ENCODE assay signal across 9 cellular contexts in the genomic region with DNA sequence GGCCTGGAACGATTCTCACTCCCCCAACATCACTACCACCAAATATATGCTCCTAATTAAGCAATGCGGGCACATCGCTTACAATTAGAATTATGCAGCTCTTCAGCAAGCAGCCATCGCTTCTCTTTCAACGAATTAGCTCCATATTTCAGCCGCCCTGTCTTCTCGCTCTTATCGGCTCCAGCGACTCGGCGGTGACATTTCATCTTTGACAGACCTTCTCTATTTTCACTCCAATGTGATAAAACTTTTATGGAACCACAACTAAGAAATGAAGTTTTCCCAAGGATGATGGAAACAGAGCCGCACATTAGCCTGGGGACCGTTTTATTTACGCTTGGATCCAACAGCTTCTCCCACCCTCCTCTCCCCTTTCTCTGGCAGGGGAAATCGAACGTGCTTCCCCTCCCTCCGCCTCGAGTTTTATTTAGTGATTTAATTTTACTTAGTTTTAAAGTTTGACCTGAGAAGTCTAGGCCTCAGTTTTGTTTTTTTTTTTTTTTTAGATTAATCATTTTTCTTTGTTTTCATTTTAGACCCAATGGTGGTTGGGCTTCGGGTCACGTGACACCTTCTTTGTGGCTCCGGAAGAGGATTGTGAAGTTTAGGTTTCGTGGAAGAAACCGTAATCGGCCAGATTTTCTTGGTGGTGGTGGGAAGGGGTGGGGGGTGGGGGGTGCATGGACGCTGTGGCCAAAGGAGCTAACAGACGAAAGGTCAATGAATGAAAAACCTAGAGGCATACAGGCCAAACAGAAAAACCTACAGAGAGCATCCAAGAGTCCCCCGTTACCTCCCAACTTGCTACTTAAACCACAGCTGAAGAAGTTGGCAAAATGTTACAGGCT. TPM values are rescaled to one million over a fixed set of nuclear protein-coding genes. Genes with fewer than 3 reads are reported as not detected.
DNase-seq lines count a peak whose midpoint lies in the region; ATAC-seq and TF ChIP-seq lines count a peak whose summit lies in the region.
"Had no signal": no experiment of that assay in that cellular context is flagged by ENCODE, and none has a peak within 500 bp of the region (broad histone marks: within the 10 kb centered on the region; RNA-seq: fewer than 3 reads in every experiment).

No MANE protein-coding gene starts in this region.

- TF ChIP-seq CTCF in GM10266 (IDR thresholded peaks at IDR 0.05; ENCODE audit: control insufficient read depth, insufficient read depth, low read depth, missing control alignments), result no peak

- ATAC-seq in HG02798 (IDR thresholded peaks at IDR 0.05; ENCODE audit: poor library complexity, unreplicated experiment) (no peak), GM18519 (IDR thresholded peaks at IDR 0.05; ENCODE audit: low FRiP score, unreplicated experiment) (no peak)

- H3K14ac ChIP-seq in neuronal stem cell (ENCODE audit: low read length), result no peak overlapping the region

- H3K27me3 ChIP-seq in effector memory CD4-positive, alpha-beta T cell (replicated peaks; ENCODE audit: control insufficient read depth, insufficient read depth, low read length, poor library complexity, severe bottlenecking), result no peaks in the 10 kb centered on the region
- peaks cover 53 to 96% (median 88%) of the 10 kb centered on the region in 3 experiments for H3K27me3 ChIP-seq in neuronal stem cell (ENCODE audit: control insufficient read depth in 3 of 3, insufficient read depth in 3 of 3, low read depth in 1 of 3, low read length in 3 of 3)

- H3K27ac Mint-ChIP-seq in T-helper 2 cell treated with Interferon-gamma antibody and Interleukin-4, amounts not matched to agents 5 μg/mL and 100 μg/mL, for 36 hours, result peak overlapping the region; percentile 88

- peaks cover 41% of the 10 kb centered on the region for H3K4me1 Mint-ChIP-seq in T-helper 2 cell treated with Interferon-gamma antibody and Interleukin-4, amounts not matched to agents 5 μg/mL and 100 μg/mL, for 36 hours (ENCODE audit: low read depth)

- no peak overlapping the region for H3K23ac ChIP-seq in neuronal stem cell (ENCODE audit: low read depth, low read length, poor library complexity)

- no peaks in the 10 kb centered on the region for H3K36me3 ChIP-seq in effector memory CD4-positive, alpha-beta T cell (ENCODE audit: control insufficient read depth, insufficient read depth, low read length)
- H3K36me3 ChIP-seq in neuronal stem cell (replicated peaks in 1 of 2; ENCODE audit: control insufficient read depth in 2 of 2, insufficient read depth in 2 of 2, low read length in 2 of 2), result no peaks in the 10 kb centered on the region

- H3K27ac ChIP-seq in effector memory CD4-positive, alpha-beta T cell (ENCODE audit: insufficient read depth, low read length, poor library complexity, severe bottlenecking), result peak overlapping the region; percentile 52
- no peak overlapping the region for H3K27ac ChIP-seq in neuronal stem cell (replicated peaks; ENCODE audit: low read length)

- no peak overlapping the region for H3K4ac ChIP-seq in neuronal stem cell (ENCODE audit: low read length)

- H3K27me3 Mint-ChIP-seq in T-helper 2 cell treated with Interferon-gamma antibody and Interleukin-4, amounts not matched to agents 5 μg/mL and 100 μg/mL, for 36 hours (ENCODE audit: low read depth), result peaks cover 4% of the 10 kb centered on the region

- no peaks in the 10 kb centered on the region for H3K9me3 Mint-ChIP-seq in T-helper 2 cell treated with Interferon-gamma antibody and Interleukin-4, amounts not matched to agents 5 μg/mL and 100 μg/mL, for 36 hours

- no peak overlapping the region for H4K8ac ChIP-seq in neuronal stem cell (ENCODE audit: low read depth, low read length)

- H3K79me1 ChIP-seq in neuronal stem cell (ENCODE audit: low read depth, low read length), result no peaks in the 10 kb centered on the region

- no peak overlapping the region for H2AK5ac ChIP-seq in neuronal stem cell (ENCODE audit: low read depth, low read length)

- H3K4me2 ChIP-seq in neuronal stem cell (ENCODE audit: insufficient read depth, low read length, poor library complexity, severe bottlenecking), result no peak overlapping the region

- peaks cover 16% of the 10 kb centered on the region for H3K36me3 Mint-ChIP-seq in T-helper 2 cell treated with Interferon-gamma antibody and Interleukin-4, amounts not matched to agents 5 μg/mL and 100 μg/mL, for 36 hours (ENCODE audit: low read depth)

- H3K4me3 ChIP-seq in effector memory CD4-positive, alpha-beta T cell (ENCODE audit: insufficient read depth, low read depth, low read length, poor library complexity, severe bottlenecking), result no peak overlapping the region
- peak overlapping the region in 1 of 2 donors; percentile 23 for H3K4me3 ChIP-seq in neuronal stem cell (ENCODE audit: low read length in 2 of 2)

- no peak overlapping the region for H3K9ac ChIP-seq in neuronal stem cell (ENCODE audit: low read depth, low read length, poor library complexity)

- peak overlapping the region; percentile 15 for H2AFZ ChIP-seq in neuronal stem cell (ENCODE audit: low read length)

- peaks cover 21% of the 10 kb centered on the region for H3K4me1 ChIP-seq in effector memory CD4-positive, alpha-beta T cell (ENCODE audit: control insufficient read depth, insufficient read depth, low read length, poor library complexity, severe bottlenecking)
- H3K4me1 ChIP-seq in neuronal stem cell (ENCODE audit: control insufficient read depth in 2 of 2, insufficient read depth in 1 of 2, low read depth in 1 of 2, low read length in 2 of 2), result no peaks in the 10 kb centered on the region

- no CpG with 5 or more reads among the region's 27 CpGs for WGBS in neuronal stem cell (ENCODE audit: extremely low coverage in 2 of 2, insufficient read length in 2 of 2, insufficient replicate concordance in 1 of 2), 2 donors

- no peak overlapping the region for H2BK15ac ChIP-seq in neuronal stem cell (ENCODE audit: low read length)

- no peak overlapping the region for H2BK120ac ChIP-seq in neuronal stem cell (ENCODE audit: low read depth, low read length)

- H2BK12ac ChIP-seq in neuronal stem cell (ENCODE audit: low read length), result no peak overlapping the region

- H3K18ac ChIP-seq in neuronal stem cell (ENCODE audit: low read length), result no peak overlapping the region

- H3K9me3 ChIP-seq in effector memory CD4-positive, alpha-beta T cell (ENCODE audit: control insufficient read depth, low read length), result no peaks in the 10 kb centered on the region
- peaks cover 0 to 6% of the 10 kb centered on the region in 2 donors for H3K9me3 ChIP-seq in neuronal stem cell (replicated peaks in 1 of 2; ENCODE audit: control insufficient read depth in 2 of 2, insufficient read depth in 1 of 2, low read depth in 1 of 2, low read length in 2 of 2)

- H2BK5ac ChIP-seq in neuronal stem cell (ENCODE audit: low read length), result no peak overlapping the region

- peak overlapping the region; percentile 69 for H3K4me3 Mint-ChIP-seq in T-helper 2 cell treated with Interferon-gamma antibody and Interleukin-4, amounts not matched to agents 5 μg/mL and 100 μg/mL, for 36 hours

- intact Hi-C loops in head of caudate nucleus (cut with DNase I), result no loop called here

- DNase-seq in DMS79 (lab: John Stamatoyannopoulos, UW) (peak; percentile 34), neuronal stem cell (ENCODE audit: low spot score) (no peak), head of caudate nucleus (no peak), GM10266 (ENCODE audit: extremely low spot score) (no peak)
- peak; percentile 38 for DNase-seq in T-helper 2 cell treated with Interferon-gamma antibody and Interleukin-4, amounts not matched to agents 5 μg/mL and 100 μg/mL, for 36 hours (ENCODE audit: low spot score)
- DNase-seq in effector memory CD4-positive, alpha-beta T cell, result peak in 2 of 3 donors; percentile 36 to 41
- DNase-seq: NCI-H82 had no signal

- H4K91ac ChIP-seq in neuronal stem cell (ENCODE audit: low read depth, low read length, poor library complexity), result no peak overlapping the region

RNA-seq across cellular contexts. Expression of gene HOXB2, which starts 3.2 kb away (rescaled TPM):
- polyA plus RNA-seq in neuronal stem cell (2013, experiment 1 of 2), result not detected
- polyA plus RNA-seq in neuronal stem cell (2013, experiment 2 of 2), result not detected

RNA-seq across cellular contexts. Expression of gene HOXB1, which starts 17.3 kb away (rescaled TPM):
- polyA plus RNA-seq in neuronal stem cell (2013, experiment 1 of 2), result not detected
- polyA plus RNA-seq in neuronal stem cell (2013, experiment 2 of 2), result not detected

RNA-seq across cellular contexts. Expression of gene HOXB4, which starts 30.1 kb away (rescaled TPM):
- polyA plus RNA-seq in neuronal stem cell (2013, experiment 1 of 2), result not detected
- not detected for polyA plus RNA-seq in neuronal stem cell (2013, experiment 2 of 2)

RNA-seq across cellular contexts. Expression of gene HOXB3, which starts 42.0 kb away (rescaled TPM):
- polyA plus RNA-seq in neuronal stem cell (2013, experiment 1 of 2), result not detected
- not detected for polyA plus RNA-seq in neuronal stem cell (2013, experiment 2 of 2)

RNA-seq across cellular contexts. Expression of gene HOXB5, which starts 45.5 kb away (rescaled TPM):
- not detected for polyA plus RNA-seq in neuronal stem cell (2013, experiment 1 of 2)
- polyA plus RNA-seq in neuronal stem cell (2013, experiment 2 of 2), result not detected

Comparison
In these comparisons a context has a peak if more than half of its experiments do, and no peak if none do; other contexts are left out.
1. DNase-seq: peak in DMS79 (single experiment), T-helper 2 cell treated with Interferon-gamma antibody and Interleukin-4, amounts not matched to agents 5 μg/mL and 100 μg/mL, for 36 hours (single experiment) and effector memory CD4-positive, alpha-beta T cell (2 of 3); none in neuronal stem cell (single experiment), head of caudate nucleus (0 of 42) and GM10266 (single experiment).